In the genomic region with DNA sequence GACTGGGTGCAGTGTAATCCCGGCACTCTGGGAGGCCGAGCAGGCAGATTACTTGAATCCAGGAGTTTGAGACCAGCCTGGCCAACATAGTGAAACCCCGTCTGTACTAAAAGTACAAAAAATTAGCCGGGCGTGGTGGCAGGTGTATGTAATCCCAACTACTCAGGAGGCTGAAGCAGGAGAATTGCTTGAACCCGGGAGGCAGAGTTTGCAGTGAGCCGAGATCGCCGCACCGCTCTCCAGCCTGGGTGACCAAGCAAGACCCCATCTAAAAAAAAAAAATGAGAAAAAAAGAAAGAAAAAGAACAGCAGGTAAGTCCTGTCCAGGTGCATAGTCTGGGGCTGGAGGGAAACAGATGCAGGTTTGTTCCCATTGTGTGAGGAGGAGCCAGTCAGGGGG, we compare ENCODE assay signal across 1 cellular context.
TF ChIP-seq lines count a peak whose summit lies in the region.

No MANE protein-coding gene starts in this region.

TF ChIP-seq in K562, 482 proteins besides CTCF, POLR2A, EP300 and RAD21:
- TF ChIP-seq ZNF407 (IDR thresholded peaks at IDR 0.05; ENCODE audit: low read depth): 0 out of 2 replicates have a peak, but pooled peaks have one; percentile 13
